Comparison of ENCODE assay signal across 12 cellular contexts in the genomic region with DNA sequence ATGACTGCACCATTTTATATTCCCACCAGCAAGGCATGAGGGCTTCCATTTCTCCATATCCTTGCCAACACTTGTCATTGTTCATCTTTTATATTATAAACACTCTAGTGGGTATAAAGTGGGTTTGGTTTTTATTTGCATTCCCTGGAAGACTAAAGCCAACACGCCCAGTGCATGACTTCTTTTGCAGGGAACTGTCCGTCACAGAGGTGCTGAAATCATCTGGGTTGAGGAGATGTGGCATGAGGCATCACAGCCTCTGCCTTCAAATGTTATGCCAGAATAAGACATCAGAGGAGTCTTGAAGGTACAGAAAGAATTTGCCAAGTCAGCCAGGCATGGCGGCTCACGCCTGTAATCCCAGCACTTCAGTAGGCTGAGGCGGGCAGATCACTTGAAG. TPM values are rescaled to one million over a fixed set of nuclear protein-coding genes. Genes with fewer than 3 reads are reported as not detected.
DNase-seq lines count a peak whose midpoint lies in the region; ATAC-seq and TF ChIP-seq lines count a peak whose summit lies in the region.
"Had no signal": no experiment of that assay in that cellular context is flagged by ENCODE, and none has a peak within 500 bp of the region (broad histone marks: within the 10 kb centered on the region; RNA-seq: fewer than 3 reads in every experiment).

No MANE protein-coding gene starts in this region.

- no peak overlapping the region for H3K4me3 Mint-ChIP-seq in activated naive CD8-positive, alpha-beta T cell treated with anti-CD3 and anti-CD28 coated beads, Interleukin-2, amount 50 U/mL, for 24 hours
- H3K4me3 Mint-ChIP-seq in activated naive CD8-positive, alpha-beta T cell treated with anti-CD3 and anti-CD28 coated beads for 36 hours, result no peak overlapping the region

- no peak overlapping the region for H3K27ac Mint-ChIP-seq in activated naive CD8-positive, alpha-beta T cell treated with anti-CD3 and anti-CD28 coated beads, Interleukin-2, amount 50 U/mL, for 24 hours
- no peak overlapping the region for H3K27ac Mint-ChIP-seq in activated naive CD8-positive, alpha-beta T cell treated with anti-CD3 and anti-CD28 coated beads for 36 hours

- H3K36me3 Mint-ChIP-seq in activated naive CD8-positive, alpha-beta T cell treated with anti-CD3 and anti-CD28 coated beads, Interleukin-2, amount 50 U/mL, for 24 hours (ENCODE audit: low read depth), result no peaks in the 10 kb centered on the region
- no peaks in the 10 kb centered on the region for H3K36me3 Mint-ChIP-seq in activated naive CD8-positive, alpha-beta T cell treated with anti-CD3 and anti-CD28 coated beads for 36 hours

- H3K4me3 ChIP-seq in cardiac fibroblast (replicated peaks in 1 of 2; ENCODE audit: low read depth in 2 of 2, low read length in 2 of 2), result no peak overlapping the region
- H3K4me3 ChIP-seq: lower lobe of right lung had no signal

- no peak for TF ChIP-seq CTCF in cardiac fibroblast (IDR thresholded peaks at IDR 0.05; ENCODE audit: low read depth, low read length)

- DNase-seq in activated naive CD8-positive, alpha-beta T cell treated with anti-CD3 and anti-CD28 coated beads, Interleukin-2, amount 50 U/mL, for 24 hours, result peak; percentile 5
- no peak for DNase-seq in activated naive CD8-positive, alpha-beta T cell treated with anti-CD3 and anti-CD28 coated beads for 36 hours
- DNase-seq in OCI-M1 (lab: John Stamatoyannopoulos, UW), result peak; percentile 27
- peak; percentile 5 to 13 for DNase-seq in cardiac fibroblast (ENCODE audit: low read depth in 2 of 2)
- peak; percentile 3 for DNase-seq in renal cortical epithelial cell (ENCODE audit: low read depth)
- no peak for DNase-seq in central memory CD4-positive, alpha-beta T cell
- DNase-seq in NCI-H446 (lab: John Stamatoyannopoulos, UW), result no peak
- DNase-seq: lower lobe of right lung, NCI-H1436 treated with DMSO at 0.1 percent for 48 hours, NCI-H748 treated with DMSO at 0.1 percent for 48 hours, T-helper 1 cell had no signal

- H3K9me3 Mint-ChIP-seq in activated naive CD8-positive, alpha-beta T cell treated with anti-CD3 and anti-CD28 coated beads, Interleukin-2, amount 50 U/mL, for 24 hours, result no peaks in the 10 kb centered on the region
- no peaks in the 10 kb centered on the region for H3K9me3 Mint-ChIP-seq in activated naive CD8-positive, alpha-beta T cell treated with anti-CD3 and anti-CD28 coated beads for 36 hours

- ATAC-seq in activated naive CD8-positive, alpha-beta T cell treated with anti-CD3 and anti-CD28 coated beads, Interleukin-2, amount 50 U/mL, for 24 hours, result no peak
- no peak for ATAC-seq in HG03432 (IDR thresholded peaks at IDR 0.05; ENCODE audit: unreplicated experiment)
- ATAC-seq: lower lobe of right lung had no signal

- peaks cover 10% of the 10 kb centered on the region for H3K27me3 Mint-ChIP-seq in activated naive CD8-positive, alpha-beta T cell treated with anti-CD3 and anti-CD28 coated beads, Interleukin-2, amount 50 U/mL, for 24 hours
- peaks cover 10% of the 10 kb centered on the region for H3K27me3 Mint-ChIP-seq in activated naive CD8-positive, alpha-beta T cell treated with anti-CD3 and anti-CD28 coated beads for 36 hours

- H3K4me1 Mint-ChIP-seq in activated naive CD8-positive, alpha-beta T cell treated with anti-CD3 and anti-CD28 coated beads, Interleukin-2, amount 50 U/mL, for 24 hours, result no peaks in the 10 kb centered on the region
- no peaks in the 10 kb centered on the region for H3K4me1 Mint-ChIP-seq in activated naive CD8-positive, alpha-beta T cell treated with anti-CD3 and anti-CD28 coated beads for 36 hours

RNA-seq across cellular contexts. Expression of a gene that starts 29.9 kb away (rescaled TPM):
- 1 to 10 TPM; 5.0 to 5.2 TPM for total RNA-seq in activated naive CD8-positive, alpha-beta T cell treated with anti-CD3 and anti-CD28 coated beads for 36 hours
- 26.4 and 46.5 TPM in 2 replicates for total RNA-seq in renal cortical epithelial cell

Comparison
In these comparisons a context has a peak if more than half of its experiments do, and no peak if none do; other contexts are left out.
1. DNase-seq: peak in activated naive CD8-positive, alpha-beta T cell treated with anti-CD3 and anti-CD28 coated beads, Interleukin-2, amount 50 U/mL, for 24 hours (single experiment), OCI-M1 (single experiment), cardiac fibroblast (2 of 2) and renal cortical epithelial cell (single experiment); none in activated naive CD8-positive, alpha-beta T cell treated with anti-CD3 and anti-CD28 coated beads for 36 hours (single experiment), central memory CD4-positive, alpha-beta T cell (single experiment) and NCI-H446 (0 of 2).